ENCODE assay signal across 18 cellular contexts in the genomic region with DNA sequence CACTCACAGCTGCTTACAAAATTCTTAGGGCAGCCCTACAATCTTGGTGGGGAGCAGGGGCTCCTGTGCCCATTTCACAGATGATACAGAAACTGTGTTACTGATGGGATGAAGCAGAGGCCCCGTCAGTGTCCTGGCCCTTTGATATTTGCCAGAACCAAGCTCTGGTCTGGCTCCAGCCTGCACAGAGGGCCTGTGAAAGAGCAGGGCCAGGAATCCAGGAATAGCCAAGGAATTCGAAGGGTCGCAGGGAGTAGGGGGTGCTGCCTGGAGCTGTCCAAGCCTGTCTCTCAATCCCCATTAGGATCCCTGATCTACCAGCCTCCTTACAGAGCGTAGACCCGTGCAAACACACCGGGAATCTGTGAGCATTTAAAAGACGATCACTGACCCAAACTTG.
A peak's percentile ranks its signal among the peaks of the same experiment; 100 is the strongest.
DNase-seq lines count a peak whose midpoint lies in the region; ATAC-seq lines count a peak whose summit lies in the region.
"Had no signal": no experiment of that assay in that cellular context is flagged by ENCODE, and none has a peak within 500 bp of the region (broad histone marks: within the 10 kb centered on the region; RNA-seq: fewer than 3 reads in every experiment).

No MANE protein-coding gene starts in this region.

- intact Hi-C loops in posterior vena cava (cut with DNase I) (no loop called here), left ventricle myocardium superior (cut with micrococcal nuclease) (no loop called here)

- H3K4me1 ChIP-seq in BLaER1 treated with 17β-estradiol and CSF1 and Interleukin-3, amounts not matched to agents 10 nM and 100 nM, result peaks cover 38 to 60% (median 58%) of the 10 kb centered on the region in 10 experiments
- peaks cover 36% of the 10 kb centered on the region for H3K4me1 ChIP-seq in Karpas-422 (ENCODE audit: low read length)
- H3K4me1 ChIP-seq: A549 had no signal

- H3K36me3 ChIP-seq in BLaER1 treated with 17β-estradiol and CSF1 and Interleukin-3, amounts not matched to agents 10 nM and 100 nM, result peaks cover 4 to 76% (median 61%) of the 10 kb centered on the region in 11 experiments; a peak in 19 of 22 replicates
- H3K36me3 ChIP-seq in Karpas-422 (ENCODE audit: insufficient read depth, low read length), result peaks cover 17% of the 10 kb centered on the region

- no peak for DNase-seq in Karpas-422
- peak; percentile 29 for DNase-seq in posterior vena cava (ENCODE audit: low spot score)
- no peak for DNase-seq in MV-4-11 (lab: John Stamatoyannopoulos, UW)
- DNase-seq in NCI-H2171 (lab: John Stamatoyannopoulos, UW), result no peak
- no peak for DNase-seq in left ventricle myocardium superior
- no peak for DNase-seq in NCI-H2107 (lab: John Stamatoyannopoulos, UW)
- DNase-seq: 8988T; ACHN; CD4-positive, alpha-beta T cell; CD8-positive, alpha-beta memory T cell; DMS 273 treated with DMSO at 0.1 percent for 48 hours; DMS79 treated with DMSO at 0.1 percent for 48 hours; H9 had no signal

- H3K27ac ChIP-seq in BLaER1 treated with 17β-estradiol and CSF1 and Interleukin-3, amounts not matched to agents 10 nM and 100 nM, result peak overlapping the region in 5 of 11 experiments; percentile 9 to 38 (median 16); a peak in 5 of 22 replicates
- H3K27ac ChIP-seq in Karpas-422 (ENCODE audit: low read length), result peak overlapping the region; percentile 66
- H3K27ac ChIP-seq: A549, C4-2B had no signal

- peak overlapping the region in 9 of 11 experiments; percentile 2 to 72 (median 18); a peak in 11 of 22 replicates for H3K4me2 ChIP-seq in BLaER1 treated with 17β-estradiol and CSF1 and Interleukin-3, amounts not matched to agents 10 nM and 100 nM
- H3K4me2 ChIP-seq in Karpas-422 (ENCODE audit: low read depth, low read length, poor library complexity, severe bottlenecking), result no peak overlapping the region
- H3K4me2 ChIP-seq: A549, GM23338 had no signal

- H3K9ac ChIP-seq in BLaER1 treated with 17β-estradiol and CSF1 and Interleukin-3, amounts not matched to agents 10 nM and 100 nM, result no peak overlapping the region; a peak in 1 of 22 replicates
- no peak overlapping the region for H3K9ac ChIP-seq in Karpas-422 (ENCODE audit: low read length)

- H4K20me1 ChIP-seq in BLaER1 treated with 17β-estradiol and CSF1 and Interleukin-3, amounts not matched to agents 10 nM and 100 nM, result peaks cover 4 to 80% (median 72%) of the 10 kb centered on the region in 11 experiments; a peak in 21 of 22 replicates
- peaks cover 10% of the 10 kb centered on the region; the same call in 1 of the 2 replicates for H4K20me1 ChIP-seq in Karpas-422 (ENCODE audit: insufficient read depth, low read depth, low read length)

- no peaks in the 10 kb centered on the region for H3K27me3 ChIP-seq in BLaER1 treated with 17β-estradiol and CSF1 and Interleukin-3, amounts not matched to agents 10 nM and 100 nM
- H3K27me3 ChIP-seq in Karpas-422 (ENCODE audit: low read length), result no peaks in the 10 kb centered on the region

- peaks cover 0 to 42% (median 20%) of the 10 kb centered on the region in 11 experiments; a peak in 19 of 22 replicates for H3K9me3 ChIP-seq in BLaER1 treated with 17β-estradiol and CSF1 and Interleukin-3, amounts not matched to agents 10 nM and 100 nM (replicated peaks in 1 of 11)
- no peaks in the 10 kb centered on the region; the same call in 1 of the 2 replicates for H3K9me3 ChIP-seq in Karpas-422 (ENCODE audit: low read length)

- no peak for ATAC-seq in left ventricle myocardium superior
- ATAC-seq: GM23338, HCT116 had no signal

- H3K79me2 ChIP-seq in Karpas-422 (ENCODE audit: low read length), result peaks cover 71% of the 10 kb centered on the region

- H3K9me2 ChIP-seq in Karpas-422 (replicated peaks; ENCODE audit: insufficient read depth, low read length), result no peaks in the 10 kb centered on the region

- no peak overlapping the region for H2AFZ ChIP-seq in Karpas-422 (ENCODE audit: low read length)
- H2AFZ ChIP-seq: GM23338 had no signal

- H3K4me3 ChIP-seq in BLaER1 treated with 17β-estradiol and CSF1 and Interleukin-3, amounts not matched to agents 10 nM and 100 nM, result 0 out of 20 replicates have a peak overlapping the region, but pooled peaks of 1 of the 10 experiments have one; percentile 10
- no peak overlapping the region for H3K4me3 ChIP-seq in Karpas-422 (ENCODE audit: low read length)
- H3K4me3 ChIP-seq: A549, GM23338 had no signal
